ENCODE assay signal across 21 cellular contexts in the genomic region with DNA sequence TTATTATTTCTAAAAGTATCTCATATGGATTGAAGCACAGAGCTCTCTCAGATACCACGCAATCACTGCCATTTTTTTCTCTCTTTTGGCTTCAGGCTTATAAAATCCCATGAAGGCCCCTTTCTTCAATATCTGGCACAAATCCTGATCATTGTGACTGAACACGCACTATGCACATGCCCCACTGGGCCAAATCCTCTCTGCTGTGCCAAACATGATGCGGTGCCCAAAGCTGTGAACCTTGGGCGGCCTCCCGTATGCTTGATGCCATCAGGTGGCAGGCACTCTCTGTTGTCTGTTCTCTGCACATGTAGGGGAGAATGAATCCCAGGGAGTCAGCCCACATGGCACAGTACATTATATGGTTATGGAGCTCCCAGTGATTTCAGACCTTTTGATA.
"Had no signal": no experiment of that assay in that cellular context is flagged by ENCODE, and none has a peak within 500 bp of the region (broad histone marks: within the 10 kb centered on the region; RNA-seq: fewer than 3 reads in every experiment).

No MANE protein-coding gene starts in this region.

- DNase-seq: activated CD4-positive, alpha-beta memory T cell treated with anti-CD3 and anti-CD28 coated beads for 36 hours; activated CD4-positive, alpha-beta T cell treated with anti-CD3 and anti-CD28 coated beads, Interleukin-2, amount 10 ng/mL, durations not matched to agents 7 days and 5 days; activated CD4-positive, CD25-positive, alpha-beta regulatory T cell; activated CD8-positive, alpha-beta memory T cell treated with anti-CD3 and anti-CD28 coated beads for 24 hours; activated gamma-delta T cell; activated naive CD4-positive, alpha-beta T cell treated with anti-CD3 and anti-CD28 coated beads for 36 hours; activated T-cell treated with anti-CD3 and anti-CD28 coated beads, Interleukin-2, amount 50 U/mL, for 4 hours; brain microvascular endothelial cell; KG1; NCI-H1048; NCI-H146; NCI-H187 treated with DMSO at 0.1 percent for 48 hours; NCI-H2081 treated with DMSO at 0.1 percent for 48 hours; NCI-H2227 treated with DMSO at 0.1 percent for 48 hours; NCI-H526; NCI-H82; Peyer's patch; SHP77; T-helper 2 cell; T1000 had no signal

- ATAC-seq: activated T-cell treated with anti-CD3 and anti-CD28 coated beads, Interleukin-2, amount 50 U/mL, for 4 hours; activated T-helper 17 cell treated with anti-CD3 and anti-CD28 coated beads, Interleukin-2, amount 50 U/mL, for 72 hours had no signal
